ENCODE assay signal across 15 cellular contexts in genomic region chr12:74896186-74896585, GRCh38.
DNase-seq lines count a peak whose midpoint lies in the region; ATAC-seq and TF ChIP-seq lines count a peak whose summit lies in the region.
"Had no signal": no experiment of that assay in that cellular context is flagged by ENCODE, and none has a peak within 500 bp of the region (broad histone marks: within the 10 kb centered on the region; RNA-seq: fewer than 3 reads in every experiment).

No MANE protein-coding gene starts in this region.

- no peak overlapping the region for H3K27ac ChIP-seq in left lung
- no peak overlapping the region for H3K27ac ChIP-seq in CD4-positive, alpha-beta T cell (ENCODE audit: low read depth, low read length)
- H3K27ac ChIP-seq: SK-N-MC had no signal

- no peak overlapping the region for H3K4me3 ChIP-seq in epithelial cell of esophagus (ENCODE audit: low read length)
- no peak overlapping the region for H3K4me3 ChIP-seq in left lung
- H3K4me3 ChIP-seq: GM12878, K562, SK-N-MC had no signal

- no peaks in the 10 kb centered on the region for H3K4me1 ChIP-seq in left lung

- POLR2A ChIA-PET in CD4-positive, alpha-beta T cell (lab: Charles Lee): no interaction called here

- no peak overlapping the region for H3K4me3 Mint-ChIP-seq in CD4-positive, alpha-beta T cell
- H3K4me3 Mint-ChIP-seq: CD8-positive, alpha-beta memory T cell had no signal

- H3K36me3 ChIP-seq in left lung: no peaks in the 10 kb centered on the region

- intact Hi-C loops in left lung (cut with DNase I): no loop called here
- intact Hi-C loops in CD4-positive, alpha-beta T cell (cut with DNase I, micrococcal nuclease): no loop called here

- no peaks in the 10 kb centered on the region for H3K9me3 ChIP-seq in left lung
- no peaks in the 10 kb centered on the region for H3K9me3 ChIP-seq in CD4-positive, alpha-beta T cell (ENCODE audit: control insufficient read depth, low read length)

- peak; percentile 84 for ATAC-seq in left lung
- no peak for ATAC-seq in CD4-positive, alpha-beta T cell (ENCODE audit: poor library complexity)
- ATAC-seq: GM12878, HCT116, K562, Right ventricle myocardium inferior had no signal

- no peaks in the 10 kb centered on the region for H3K27me3 ChIP-seq in left lung
- H3K27me3 ChIP-seq in CD4-positive, alpha-beta T cell (ENCODE audit: control insufficient read depth, insufficient read depth, low read length): no peaks in the 10 kb centered on the region

- TF ChIP-seq CTCF in epithelial cell of esophagus (IDR thresholded peaks at IDR 0.05; ENCODE audit: insufficient read depth, low read depth, low read length, missing control alignments): no peak
- no peak for TF ChIP-seq CTCF in left lung (IDR thresholded peaks at IDR 0.05)
- no peak for TF ChIP-seq CTCF in CD4-positive, alpha-beta T cell (IDR thresholded peaks at IDR 0.05)

- peak; percentile 21 for DNase-seq in Daoy (ENCODE audit: low read depth)
- DNase-seq in M059J (ENCODE audit: low read depth): peak; percentile 6
- DNase-seq in epithelial cell of esophagus (ENCODE audit: low read depth): peak; percentile 67
- no peak for DNase-seq in left lung
- no peak for DNase-seq in CD4-positive, alpha-beta T cell
- no peak for DNase-seq in amygdala (lab: John Stamatoyannopoulos, UW)
- no peak for DNase-seq in D341Med (ENCODE audit: low spot score)
- DNase-seq: CD8-positive, alpha-beta memory T cell; NCI-H2107; NCI-H345 had no signal

- peaks cover 40% of the 10 kb centered on the region for H3K4me1 Mint-ChIP-seq in CD4-positive, alpha-beta T cell (ENCODE audit: low read depth)

- CTCF ChIA-PET in CD4-positive, alpha-beta T cell (lab: Charles Lee): no interaction called here

- no peak overlapping the region for H3K27ac Mint-ChIP-seq in CD4-positive, alpha-beta T cell
- H3K27ac Mint-ChIP-seq: CD8-positive, alpha-beta memory T cell had no signal

- H3K9me3 Mint-ChIP-seq in CD4-positive, alpha-beta T cell: no peaks in the 10 kb centered on the region

- no peaks in the 10 kb centered on the region for H3K27me3 Mint-ChIP-seq in CD4-positive, alpha-beta T cell
- H3K27me3 Mint-ChIP-seq: CD8-positive, alpha-beta memory T cell had no signal

- no peaks in the 10 kb centered on the region for H3K36me3 Mint-ChIP-seq in CD4-positive, alpha-beta T cell (ENCODE audit: low read depth)
- H3K36me3 Mint-ChIP-seq: CD8-positive, alpha-beta memory T cell had no signal

Comparison
In these comparisons a context has a peak if more than half of its experiments do, and no peak if none do; other contexts are left out.
1. DNase-seq: peak in Daoy (single experiment), M059J (single experiment) and epithelial cell of esophagus (single experiment); none in left lung (0 of 2), CD4-positive, alpha-beta T cell (0 of 10), amygdala (0 of 56) and D341Med (single experiment).